8 cellular contexts compared by ENCODE assay signal in genomic region chr13:105202384-105202783, GRCh38.
A peak's percentile ranks its signal among the peaks of the same experiment; 100 is the strongest.
DNase-seq lines count a peak whose midpoint lies in the region; ATAC-seq and TF ChIP-seq lines count a peak whose summit lies in the region.

No MANE protein-coding gene starts in this region.

- intact Hi-C loops in lower leg skin (cut with DNase I; ENCODE audit: low total_unique reads) = no loop called here

- no peak for TF ChIP-seq CTCF in coronary artery (IDR thresholded peaks at IDR 0.05)
- no peak for TF ChIP-seq CTCF in lower leg skin (IDR thresholded peaks at IDR 0.05)

- H3K4me3 ChIP-seq in coronary artery = no peak overlapping the region
- H3K4me3 ChIP-seq in lower leg skin (ENCODE audit: low read depth, poor library complexity, severe bottlenecking) = no peak overlapping the region

- DNase-seq in ELF-1 (ENCODE audit: low read depth, low spot score) (peak; percentile 13), hippocampal formation (lab: John Stamatoyannopoulos, UW) (peak; percentile 13 to 82), T-helper 9 cell (no peak), coronary artery (ENCODE audit: low spot score) (no peak), lower leg skin (ENCODE audit: low spot score in 2 of 2) (no peak), HK-2 (ENCODE audit: unreplicated experiment) (no peak)

- TF ChIP-seq POLR2A in lower leg skin (IDR thresholded peaks at IDR 0.05) = no peak

- ATAC-seq in HG02798 (IDR thresholded peaks at IDR 0.05; ENCODE audit: poor library complexity, unreplicated experiment) (peak; percentile 66), SK-N-SH treated with all-trans-retinoic acid at 6 μM for 48 hours (peak; percentile 54; the same call in 1 of the 3 replicates)

- no peak overlapping the region for H3K27ac ChIP-seq in coronary artery

TF ChIP-seq in SK-N-SH treated with all-trans-retinoic acid at 6 μM for 48 hours, 23 proteins besides CTCF, POLR2A, EP300 and RAD21:
- TF ChIP-seq CSRNP3 (CRISPR knock-in tag; IDR thresholded peaks at IDR 0.05) (no peak), ZNF565 (CRISPR knock-in tag; conservative IDR thresholded peaks at IDR 0.05; ENCODE audit: low read depth) (no peak), PATZ1 (CRISPR knock-in tag; IDR thresholded peaks at IDR 0.05; ENCODE audit: borderline replicate concordance) (no peak), ESRRG (CRISPR knock-in tag; IDR thresholded peaks at IDR 0.05) (no peak), ZC3H10 (CRISPR knock-in tag; IDR thresholded peaks at IDR 0.05) (no peak), CREB5 (CRISPR knock-in tag; IDR thresholded peaks at IDR 0.05; ENCODE audit: low read depth) (no peak), GLIS3 (CRISPR knock-in tag; IDR thresholded peaks at IDR 0.05) (no peak), ZFP3 (CRISPR knock-in tag; IDR thresholded peaks at IDR 0.05) (no peak), TSHZ2 (CRISPR knock-in tag; IDR thresholded peaks at IDR 0.05) (no peak), SNAI2 (CRISPR knock-in tag; IDR thresholded peaks at IDR 0.05) (no peak), ZNF70 (CRISPR knock-in tag; IDR thresholded peaks at IDR 0.05) (no peak), POU6F1 (CRISPR knock-in tag; IDR thresholded peaks at IDR 0.05; ENCODE audit: borderline replicate concordance, low read depth) (no peak), ISL1 (CRISPR knock-in tag; IDR thresholded peaks at IDR 0.05) (no peak), TCF4 (CRISPR knock-in tag; IDR thresholded peaks at IDR 0.05; ENCODE audit: borderline replicate concordance) (no peak), ZFP30 (CRISPR knock-in tag; IDR thresholded peaks at IDR 0.05) (no peak)

Comparison
In these comparisons a context has a peak if more than half of its experiments do, and no peak if none do; other contexts are left out.
1. DNase-seq: peak in ELF-1 (single experiment) and hippocampal formation (2 of 2); none in T-helper 9 cell (single experiment), coronary artery (single experiment), lower leg skin (0 of 2) and HK-2 (single experiment).